ENCODE assay signal across 1 cellular context in genomic region chr1:16903458-16903796, GRCh38.
TF ChIP-seq lines count a peak whose summit lies in the region.

No MANE protein-coding gene starts in this region.

TF ChIP-seq in endothelial cell of umbilical vein, 7 proteins besides CTCF, POLR2A, EP300 and RAD21 (continued from another document):
- TF ChIP-seq MAX (IDR thresholded peaks at IDR 0.05; ENCODE audit: insufficient read depth, insufficient read length) = no peak
